ENCODE assay signal across 16 cellular contexts in the genomic region with DNA sequence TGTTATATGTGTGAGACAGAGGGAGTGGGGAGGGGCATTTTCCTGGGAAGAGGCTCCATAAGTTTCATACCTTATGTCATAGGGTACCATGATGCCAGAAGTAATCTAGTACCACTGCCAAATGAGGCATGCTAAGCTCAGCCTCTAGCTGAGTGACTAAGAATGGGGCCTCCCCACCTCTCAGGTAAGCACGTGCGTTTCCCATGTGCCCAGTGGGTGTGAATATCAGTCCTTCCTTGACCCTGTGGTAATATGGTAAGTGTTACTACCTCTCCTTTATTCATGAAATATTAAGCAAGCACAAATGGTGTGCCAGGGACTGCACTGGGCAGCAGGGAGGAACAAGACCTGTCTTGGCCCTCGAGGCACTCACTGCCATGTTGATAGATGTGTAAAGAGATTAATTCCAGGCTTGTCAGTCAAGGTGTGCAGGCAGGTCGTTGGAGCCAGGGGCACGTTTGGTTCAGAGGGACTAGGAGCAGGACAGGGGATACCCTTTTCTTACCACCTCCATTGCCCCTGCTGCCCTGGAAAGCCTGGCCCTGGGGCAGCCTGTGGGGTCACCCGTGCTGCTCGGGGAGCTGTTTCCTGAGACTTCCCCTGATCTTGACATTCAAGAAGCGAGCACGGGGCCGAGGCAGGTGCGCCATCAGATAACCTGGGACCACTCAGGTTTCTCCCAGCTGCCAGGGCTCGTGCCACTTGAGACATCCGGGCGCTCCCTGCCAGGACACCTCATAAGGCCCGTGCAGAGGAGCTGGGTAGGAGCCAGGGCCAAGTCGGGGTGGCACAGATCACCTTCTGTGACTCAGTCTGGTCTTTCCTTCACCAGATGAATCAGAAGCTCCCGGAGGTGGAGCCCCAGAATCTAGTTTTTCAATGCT. TPM values are rescaled to one million over a fixed set of nuclear protein-coding genes. Genes with fewer than 3 reads are reported as not detected.
DNase-seq lines count a peak whose midpoint lies in the region; ATAC-seq and TF ChIP-seq lines count a peak whose summit lies in the region.
"Had no signal": no experiment of that assay in that cellular context is flagged by ENCODE, and none has a peak within 500 bp of the region (broad histone marks: within the 10 kb centered on the region; RNA-seq: fewer than 3 reads in every experiment).

No MANE protein-coding gene starts in this region.

- intact Hi-C loops in activated naive CD4-positive, alpha-beta T cell treated with anti-CD3 and anti-CD28 coated beads for 36 hours (cut with micrococcal nuclease) = loop anchor here (1.0 kb wide), 1 partner anchor 24 kb away; no protein-coding TSS in a partner anchor
- intact Hi-C loops in MCF 10A (cut with micrococcal nuclease) = no loop called here
- intact Hi-C loops in psoas muscle (cut with DNase I) = loop anchor here (10.0 kb wide), 1 partner anchor 347 kb away; the partner anchor contains the start of gene WFIKKN2 (in 2 of the 2)

- POLR2A ChIA-PET in MCF 10A (lab: Yijun Ruan, JAX) = interaction anchor here (0.6 to 5.7 kb wide), 32 partner anchors 8 to 233 kb away, joined by 3 to 59 read pairs (median 6); partner anchors contain the start of genes ANKRD40, CACNA1G, LRRC59 and LUC7L3

- peaks cover 14% of the 10 kb centered on the region for H3K36me3 Mint-ChIP-seq in activated naive CD4-positive, alpha-beta T cell treated with anti-CD3 and anti-CD28 coated beads for 36 hours (ENCODE audit: low read depth)
- peaks cover 38% of the 10 kb centered on the region for H3K36me3 Mint-ChIP-seq in MCF 10A (ENCODE audit: insufficient read depth, unreplicated experiment)

- TF ChIP-seq CTCF in MCF 10A (IDR thresholded peaks at IDR 0.05; ENCODE audit: unreplicated experiment) (no peak), psoas muscle (IDR thresholded peaks at IDR 0.05) (no peak)

- no peak overlapping the region for H3K4me3 Mint-ChIP-seq in activated naive CD4-positive, alpha-beta T cell treated with anti-CD3 and anti-CD28 coated beads for 36 hours
- H3K4me3 Mint-ChIP-seq in MCF 10A (ENCODE audit: unreplicated experiment) = no peak overlapping the region
- H3K4me3 Mint-ChIP-seq: activated naive CD4-positive, alpha-beta T cell treated with anti-CD3 and anti-CD28 coated beads, Interleukin-2, amount 10 ng/mL, durations not matched to agents 7 days and 5 days had no signal

- no peaks in the 10 kb centered on the region for H3K27me3 ChIP-seq in psoas muscle (ENCODE audit: insufficient read depth in 3 of 3, low read length in 2 of 3)
- H3K27me3 ChIP-seq: Peyer's patch, tibial nerve had no signal

- no peaks in the 10 kb centered on the region for H3K9me3 ChIP-seq in psoas muscle
- H3K9me3 ChIP-seq: Peyer's patch, tibial nerve had no signal

- 56 to 76% (median 56%) methylated on average over 17 of the region's 17 CpGs for WGBS in psoas muscle, 3 donors

- DNase-seq in activated naive CD4-positive, alpha-beta T cell treated with anti-CD3 and anti-CD28 coated beads for 36 hours = peak; percentile 36
- DNase-seq in activated naive CD4-positive, alpha-beta T cell treated with Interleukin-2 at 50 U/mL for 16 hours = no peak
- DNase-seq in HT1080 (ENCODE audit: low read depth) = peak; percentile 79
- DNase-seq in MCF 10A (ENCODE audit: unreplicated experiment) = peak; percentile 90
- DNase-seq in psoas muscle = peak; percentile 58 to 80
- DNase-seq in NOMO-1 treated with DMSO at 0.1 percent for 48 hours (lab: John Stamatoyannopoulos, UW; ENCODE audit: unreplicated experiment) = no peak
- DNase-seq in MV-4-11 (lab: John Stamatoyannopoulos, UW) = no peak
- DNase-seq in epidermal melanocyte (ENCODE audit: insufficient read length, low spot score) = no peak
- DNase-seq: activated naive CD4-positive, alpha-beta T cell treated with anti-CD3 and anti-CD28 coated beads, Interleukin-2, amount 10 ng/mL, durations not matched to agents 7 days and 5 days; AML-193; caudate nucleus; NCI-H510A; T-helper 2 cell had no signal

- peak; percentile 60 to 89 (median 80) for ATAC-seq in psoas muscle

- H3K27ac ChIP-seq in psoas muscle = no peak overlapping the region
- H3K27ac ChIP-seq: Peyer's patch, tibial nerve had no signal

- CTCF ChIA-PET in activated naive CD4-positive, alpha-beta T cell treated with anti-CD3 and anti-CD28 coated beads for 36 hours (lab: Charles Lee) = interaction anchor here (1.0 to 1.3 kb wide), 2 partner anchors 13 to 136 kb away, joined by 3 to 5 read pairs; no protein-coding TSS in a partner anchor
- CTCF ChIA-PET in MCF 10A (lab: Yijun Ruan, JAX) = interaction anchor here (0.6 to 8.1 kb wide), 11 partner anchors 8 to 286 kb away, joined by 3 to 80 read pairs (median 4); partner anchors contain the start of genes COL1A1 and SPATA20

- peaks cover 0 to 53% of the 10 kb centered on the region in 2 donors for H3K36me3 ChIP-seq in psoas muscle (ENCODE audit: insufficient read depth in 1 of 2, low read depth in 1 of 2)

- H3K27ac Mint-ChIP-seq in activated naive CD4-positive, alpha-beta T cell treated with anti-CD3 and anti-CD28 coated beads for 36 hours = peak overlapping the region; percentile 61
- H3K27ac Mint-ChIP-seq in MCF 10A (ENCODE audit: low read depth, unreplicated experiment) = peak overlapping the region; percentile 55
- H3K27ac Mint-ChIP-seq: activated naive CD4-positive, alpha-beta T cell treated with anti-CD3 and anti-CD28 coated beads, Interleukin-2, amount 10 ng/mL, durations not matched to agents 7 days and 5 days had no signal

- BruUV-seq in MCF 10A (replicated peaks; lab: Mats Ljungman, UMichigan) = no TSS peak

- H3K4me3 ChIP-seq in psoas muscle = no peak overlapping the region
- H3K4me3 ChIP-seq: Peyer's patch, tibial nerve had no signal

- peaks cover 8% of the 10 kb centered on the region for H3K4me1 Mint-ChIP-seq in activated naive CD4-positive, alpha-beta T cell treated with anti-CD3 and anti-CD28 coated beads for 36 hours (ENCODE audit: low read depth)
- H3K4me1 Mint-ChIP-seq in MCF 10A (ENCODE audit: insufficient read depth, unreplicated experiment) = peaks cover 27% of the 10 kb centered on the region

- H3K4me1 ChIP-seq in psoas muscle = peaks cover 8% of the 10 kb centered on the region

- no peaks in the 10 kb centered on the region for H3K27me3 Mint-ChIP-seq in activated naive CD4-positive, alpha-beta T cell treated with anti-CD3 and anti-CD28 coated beads for 36 hours (ENCODE audit: low read depth)
- H3K27me3 Mint-ChIP-seq in MCF 10A (ENCODE audit: insufficient read depth, unreplicated experiment) = no peaks in the 10 kb centered on the region
- H3K27me3 Mint-ChIP-seq: activated naive CD4-positive, alpha-beta T cell treated with anti-CD3 and anti-CD28 coated beads, Interleukin-2, amount 10 ng/mL, durations not matched to agents 7 days and 5 days had no signal

- H3K9me3 Mint-ChIP-seq in activated naive CD4-positive, alpha-beta T cell treated with anti-CD3 and anti-CD28 coated beads for 36 hours = no peaks in the 10 kb centered on the region
- no peaks in the 10 kb centered on the region for H3K9me3 Mint-ChIP-seq in MCF 10A (ENCODE audit: unreplicated experiment)
- H3K9me3 Mint-ChIP-seq: activated naive CD4-positive, alpha-beta T cell treated with anti-CD3 and anti-CD28 coated beads, Interleukin-2, amount 10 ng/mL, durations not matched to agents 7 days and 5 days had no signal

RNA-seq across cellular contexts. Expression of gene RSAD1, which starts 8.8 kb away (rescaled TPM):
- 10 to 100 TPM; 39.2 to 40.4 TPM for total RNA-seq in activated naive CD4-positive, alpha-beta T cell treated with anti-CD3 and anti-CD28 coated beads for 36 hours
- total RNA-seq in HT1080 (2014; rRNA removed; shearing (Covaris generic)) = 28.8 and 30.4 TPM in 2 replicates
- 25.4 and 25.8 TPM in 2 replicates for polyA plus RNA-seq in HT1080 (2015; cell fraction: cytosol; rRNA removed)
- 66.9 and 77.4 TPM in 2 replicates for polyA plus RNA-seq in HT1080 (2015; cell fraction: nucleus; rRNA removed)
- total RNA-seq in MCF 10A (2022) (25.2 and 28.7 TPM in 2 replicates), psoas muscle (10 to 100 TPM; 44.1 to 60.4 (median 50.0) TPM)
- 10 to 100 TPM; 34.3 to 63.2 (median 52.4) TPM for polyA plus RNA-seq in psoas muscle

RNA-seq across cellular contexts. Expression of gene CHAD, which starts 18.8 kb away (rescaled TPM):
- not detected for total RNA-seq in activated naive CD4-positive, alpha-beta T cell treated with anti-CD3 and anti-CD28 coated beads for 36 hours
- total RNA-seq in HT1080 (2014; rRNA removed; shearing (Covaris generic)) = not detected in 2 replicates
- not detected in 2 replicates for polyA plus RNA-seq in HT1080 (2015; cell fraction: cytosol; rRNA removed)
- not detected in 2 replicates for polyA plus RNA-seq in HT1080 (2015; cell fraction: nucleus; rRNA removed)
- total RNA-seq in MCF 10A (2022) = not detected in 2 replicates
- under 1 TPM in 3 of 4 donors, not detected in 1; 0.32 to 0.76 (median 0.44) TPM for total RNA-seq in psoas muscle
- under 1 TPM in 2 of 3 donors, not detected in 1; 0.09 to 0.42 TPM for polyA plus RNA-seq in psoas muscle
- total RNA-seq: kidney epithelial cell, tibial nerve had no signal

RNA-seq across cellular contexts. Expression of gene MYCBPAP, which starts 20.8 kb away (rescaled TPM):
- 1 to 10 TPM; 5.5 to 5.8 TPM for total RNA-seq in activated naive CD4-positive, alpha-beta T cell treated with anti-CD3 and anti-CD28 coated beads for 36 hours
- not detected in 2 replicates for total RNA-seq in HT1080 (2014; rRNA removed; shearing (Covaris generic))
- polyA plus RNA-seq in HT1080 (2015; cell fraction: cytosol; rRNA removed) = not detected in 2 replicates
- not detected in 2 replicates for polyA plus RNA-seq in HT1080 (2015; cell fraction: nucleus; rRNA removed)
- 0.19 TPM in 1 of 2 replicates, not detected in the other for total RNA-seq in MCF 10A (2022)
- under 1 TPM in 3 of 4 donors, not detected in 1; 0.27 to 0.99 (median 0.52) TPM for total RNA-seq in psoas muscle
- polyA plus RNA-seq in psoas muscle = under 1 TPM in 2 of 3 donors, not detected in 1; 0.05 TPM

RNA-seq across cellular contexts. Expression of gene EPN3, which starts 45.1 kb away (rescaled TPM):
- not detected for total RNA-seq in activated naive CD4-positive, alpha-beta T cell treated with anti-CD3 and anti-CD28 coated beads for 36 hours
- total RNA-seq in HT1080 (2014; rRNA removed; shearing (Covaris generic)) = not detected in 2 replicates
- polyA plus RNA-seq in HT1080 (2015; cell fraction: cytosol; rRNA removed) = 0.72 TPM in 1 of 2 replicates, not detected in the other
- polyA plus RNA-seq in HT1080 (2015; cell fraction: nucleus; rRNA removed) = 0.26 TPM in 1 of 2 replicates, not detected in the other
- total RNA-seq in MCF 10A (2022) = 2.1 and 4.4 TPM in 2 replicates
- total RNA-seq in psoas muscle = under 1 TPM in 2 of 4 donors, not detected in 2; 0.12 to 0.15 TPM
- polyA plus RNA-seq in psoas muscle = under 1 TPM in 1 of 3 donors, not detected in 2; 0.03 TPM

RNA-seq across cellular contexts. Expression of gene SPATA20, which starts 59.5 kb away (rescaled TPM):
- 10 to 100 TPM; 15.8 to 16.1 TPM for total RNA-seq in activated naive CD4-positive, alpha-beta T cell treated with anti-CD3 and anti-CD28 coated beads for 36 hours
- total RNA-seq in HT1080 (2014; rRNA removed; shearing (Covaris generic)) = 51.3 and 51.6 TPM in 2 replicates
- polyA plus RNA-seq in HT1080 (2015; cell fraction: cytosol; rRNA removed) = 40.3 and 41.0 TPM in 2 replicates
- polyA plus RNA-seq in HT1080 (2015; cell fraction: nucleus; rRNA removed) = 412 and 422 TPM in 2 replicates
- 35.3 and 39.4 TPM in 2 replicates for total RNA-seq in MCF 10A (2022)
- 10 to 100 TPM; 16.7 to 25.8 (median 21.9) TPM for total RNA-seq in psoas muscle
- 1 to 10 TPM; 4.8 to 9.7 (median 5.4) TPM for polyA plus RNA-seq in psoas muscle

Comparison
In these comparisons a context has a peak if more than half of its experiments do, and no peak if none do; other contexts are left out.
1. DNase-seq: peak in activated naive CD4-positive, alpha-beta T cell treated with anti-CD3 and anti-CD28 coated beads for 36 hours (single experiment), HT1080 (single experiment), MCF 10A (single experiment) and psoas muscle (2 of 2); none in activated naive CD4-positive, alpha-beta T cell treated with Interleukin-2 at 50 U/mL for 16 hours (single experiment), NOMO-1 treated with DMSO at 0.1 percent for 48 hours (single experiment), MV-4-11 (single experiment) and epidermal melanocyte (single experiment).